8 cellular contexts compared by ENCODE assay signal in the genomic region with DNA sequence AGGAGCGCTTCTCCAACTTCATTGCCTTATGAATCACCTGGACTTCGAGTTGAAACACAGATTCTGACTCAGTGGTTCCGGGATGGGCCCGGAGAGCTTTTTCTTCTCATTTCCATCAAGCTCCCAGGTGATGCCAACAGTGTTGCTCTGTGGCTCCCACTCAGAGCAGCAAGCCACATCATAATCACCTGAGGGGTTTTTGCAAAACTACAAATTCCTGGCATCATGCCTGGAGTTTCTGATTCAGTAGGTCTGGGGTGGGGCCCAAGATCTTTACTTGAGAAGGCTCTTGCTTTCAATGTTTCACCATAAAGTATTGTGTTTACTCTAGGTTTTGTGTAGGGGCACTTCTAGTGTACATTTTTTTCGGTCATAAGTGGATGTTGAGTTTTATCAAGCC. TPM values are rescaled to one million over a fixed set of nuclear protein-coding genes. Genes with fewer than 3 reads are reported as not detected.
DNase-seq lines count a peak whose midpoint lies in the region; ATAC-seq, FAIRE-seq and TF ChIP-seq lines count a peak whose summit lies in the region.

No MANE protein-coding gene starts in this region.

- H3K27ac ChIP-seq in H1 (ENCODE audit: low read depth, low read length) = no peak overlapping the region
- no peak overlapping the region for H3K27ac ChIP-seq in kidney (ENCODE audit: low read depth in 2 of 2, low read length in 2 of 2)

- H3K79me1 ChIP-seq in H1 (ENCODE audit: low read depth, low read length) = no peaks in the 10 kb centered on the region; the same call in 1 of the 2 replicates

- no peaks in the 10 kb centered on the region for H3K9me3 Mint-ChIP-seq in activated CD4-positive, alpha-beta T cell treated with anti-CD3 and anti-CD28 coated beads for 36 hours (ENCODE audit: low read depth)

- H3K4me1 ChIP-seq in H1 (replicated peaks in 1 of 4; ENCODE audit: control insufficient read depth in 3 of 4, insufficient read depth in 4 of 4, low read length in 3 of 4) (peaks cover 0 to 14% (median 10%) of the 10 kb centered on the region in 4 experiments; a peak in 4 of 7 replicates), kidney (ENCODE audit: control insufficient read depth in 1 of 2, insufficient read depth in 1 of 2, low read depth in 1 of 2, low read length in 2 of 2) (no peaks in the 10 kb centered on the region)

- H3K4me1 Mint-ChIP-seq in activated CD4-positive, alpha-beta T cell treated with anti-CD3 and anti-CD28 coated beads for 36 hours = peaks cover 83% of the 10 kb centered on the region

- TF ChIP-seq CTCF in H1 (IDR thresholded peaks at IDR 0.05; ENCODE audit: control extremely low read depth in 1 of 3, insufficient read depth in 1 of 3, low read depth in 1 of 3, low read length in 3 of 3) (no peak), kidney (IDR thresholded peaks at IDR 0.05; ENCODE audit: borderline replicate concordance, extremely low read depth, insufficient read depth) (no peak)

- H4K5ac ChIP-seq in H1 (ENCODE audit: insufficient read length, low read depth, low read length) = no peak overlapping the region

- no peaks in the 10 kb centered on the region for H3K27me3 ChIP-seq in H1 (replicated peaks in 1 of 4; ENCODE audit: control insufficient read depth in 3 of 4, extremely low read depth in 1 of 4, insufficient read depth in 3 of 4, low read length in 3 of 4)

- intact Hi-C loops in activated CD4-positive, alpha-beta T cell treated with anti-CD3 and anti-CD28 coated beads for 36 hours (cut with DNase I, micrococcal nuclease) = loop anchor here (1.0 to 2.0 kb wide), 7 partner anchors 61 to 305 kb away; a partner anchor contains a TSS
- intact Hi-C loops in kidney (cut with DNase I) = no loop called here

- no peak for TF ChIP-seq RAD21 in H1 (IDR thresholded peaks at IDR 0.05 in 1 of 2, conservative IDR thresholded peaks at IDR 0.05 in 1 of 2; ENCODE audit: low read depth in 2 of 2, low read length in 2 of 2)

- no peak overlapping the region for H2BK5ac ChIP-seq in H1 (ENCODE audit: low read depth, low read length)

- ATAC-seq in HG02884 (IDR thresholded peaks at IDR 0.05; ENCODE audit: unreplicated experiment) (peak; percentile 36), GM21576 (IDR thresholded peaks at IDR 0.05; ENCODE audit: unreplicated experiment) (no peak)
- ATAC-seq in activated CD4-positive, alpha-beta T cell treated with anti-CD3 and anti-CD28 coated beads for 36 hours = peak; percentile 71

- no peak for TF ChIP-seq EP300 in H1 (IDR thresholded peaks at IDR 0.05; ENCODE audit: borderline replicate concordance in 1 of 2, low read depth in 2 of 2, low read length in 2 of 2)

- FAIRE-seq in H1 (lab: Jason Lieb, UNC) (peak; percentile 68), kidney (lab: Jason Lieb, UNC) (no peak)

- no peaks in the 10 kb centered on the region for H4K20me1 ChIP-seq in H1 (replicated peaks in 1 of 2; ENCODE audit: control insufficient read depth in 1 of 2, insufficient read depth in 2 of 2, low read length in 2 of 2)

- CTCF ChIA-PET in activated CD4-positive, alpha-beta T cell treated with anti-CD3 and anti-CD28 coated beads for 36 hours (lab: Charles Lee) = interaction anchor here (0.8 to 1.0 kb wide), 3 partner anchors 89 to 210 kb away, joined by 3 read pairs; no protein-coding TSS in a partner anchor
- CTCF ChIA-PET in H1 (lab: Charles Lee; ENCODE audit: partially characterized antibody) = interaction anchor here (0.8 to 2.0 kb wide), 5 partner anchors 11 to 87 kb away, joined by 3 to 7 read pairs (median 4); no protein-coding TSS in a partner anchor

- H2BK15ac ChIP-seq in H1 (ENCODE audit: low read length) = no peak overlapping the region

- H3K4me3 Mint-ChIP-seq in activated CD4-positive, alpha-beta T cell treated with anti-CD3 and anti-CD28 coated beads for 36 hours = peak overlapping the region; percentile 58

- POLR2A ChIA-PET in activated CD4-positive, alpha-beta T cell treated with anti-CD3 and anti-CD28 coated beads for 36 hours (lab: Charles Lee) = interaction anchor here (1.1 to 1.5 kb wide), 4 partner anchors 29 to 128 kb away, joined by 3 to 7 read pairs (median 4); no protein-coding TSS in a partner anchor
- POLR2A ChIA-PET in H1 (lab: Charles Lee; ENCODE audit: partially characterized antibody) = interaction anchor here (2.1 kb wide), 1 partner anchor 9 kb away, joined by 5 read pairs; no protein-coding TSS in a partner anchor

- WGBS in H1 (ENCODE audit: extremely low coverage in 1 of 2, insufficient coverage in 1 of 2, insufficient read length in 1 of 2, insufficient replicate concordance in 2 of 2, low coverage in 1 of 2, low lambda C conversion rate in 2 of 2, missing lambda C conversion rate in 1 of 2), 2 experiments = 61% methylated on average over 3 of the region's 5 CpGs; no CpG with 5 or more reads in 1 of the 2 experiments

- H3K36me3 Mint-ChIP-seq in activated CD4-positive, alpha-beta T cell treated with anti-CD3 and anti-CD28 coated beads for 36 hours (ENCODE audit: low read depth) = peaks cover 9% of the 10 kb centered on the region

- peaks cover 0 to 26% of the 10 kb centered on the region in 2 experiments; a peak in 2 of 4 replicates for H3K79me2 ChIP-seq in H1 (ENCODE audit: control insufficient read depth in 1 of 2, insufficient read depth in 2 of 2, low read length in 2 of 2)

- no peaks in the 10 kb centered on the region; a peak in 1 of 8 replicates for H3K36me3 ChIP-seq in H1 (ENCODE audit: control insufficient read depth in 2 of 4, insufficient read depth in 4 of 4, low read length in 3 of 4)
- H3K36me3 ChIP-seq in kidney (ENCODE audit: control insufficient read depth in 1 of 2, insufficient read depth in 2 of 2, low read length in 2 of 2) = no peaks in the 10 kb centered on the region

- no peak overlapping the region for H4K8ac ChIP-seq in H1 (ENCODE audit: extremely low read depth, insufficient read depth, low read length)

- no peak overlapping the region for H3K56ac ChIP-seq in H1 (replicated peaks; ENCODE audit: insufficient read length, low read depth, low read length)

- 0 out of 4 replicates have a peak, but pooled peaks cover 0 to 2% of the 10 kb centered on the region in 2 experiments for H3K9me3 ChIP-seq in H1 (ENCODE audit: insufficient read depth in 2 of 2, low read depth in 1 of 2, low read length in 1 of 2)
- H3K9me3 ChIP-seq in kidney (ENCODE audit: control insufficient read depth in 1 of 2, low read length in 2 of 2) = no peaks in the 10 kb centered on the region

- H3K27ac Mint-ChIP-seq in activated CD4-positive, alpha-beta T cell treated with anti-CD3 and anti-CD28 coated beads for 36 hours = peak overlapping the region; percentile 93

- no peaks in the 10 kb centered on the region for H3K27me3 Mint-ChIP-seq in activated CD4-positive, alpha-beta T cell treated with anti-CD3 and anti-CD28 coated beads for 36 hours

- no peaks in the 10 kb centered on the region for H3K23me2 ChIP-seq in H1 (ENCODE audit: low read depth, low read length)

- H3K4ac ChIP-seq in H1 (replicated peaks; ENCODE audit: insufficient read length, low read depth, low read length) = no peak overlapping the region

- H2AFZ ChIP-seq in H1 (ENCODE audit: low read length) = no peak overlapping the region

- no peak overlapping the region for H3K14ac ChIP-seq in H1 (ENCODE audit: insufficient read length)

- H4K91ac ChIP-seq in H1 (replicated peaks; ENCODE audit: insufficient read length, low read length) = no peak overlapping the region

- no peak overlapping the region for H2BK20ac ChIP-seq in H1 (ENCODE audit: low read length)

- H3K4me2 ChIP-seq in H1 (ENCODE audit: insufficient read depth in 1 of 2, low read depth in 2 of 2, low read length in 2 of 2) = 0 out of 4 replicates have a peak overlapping the region, but pooled peaks of 1 of the 2 experiments have one; percentile 29

- TF ChIP-seq POLR2A in H1 (IDR thresholded peaks at IDR 0.05; ENCODE audit: control extremely low read depth in 1 of 2, low read depth in 2 of 2, low read length in 2 of 2) = no peak

- no peak overlapping the region for H2BK12ac ChIP-seq in H1 (ENCODE audit: low read depth, low read length)

- no peak overlapping the region for H3K23ac ChIP-seq in H1 (ENCODE audit: insufficient read length)

- H3K9ac ChIP-seq in H1 (replicated peaks in 1 of 4; ENCODE audit: extremely low read depth in 1 of 4, low read depth in 3 of 4, low read length in 3 of 4) (no peak overlapping the region), kidney (ENCODE audit: low read length in 2 of 2) (no peak overlapping the region)

- H3K4me3 ChIP-seq in H1 (ENCODE audit: extremely low read depth in 1 of 4, insufficient read depth in 2 of 4, low read depth in 3 of 4, low read length in 4 of 4) (no peak overlapping the region), kidney (ENCODE audit: low read length in 2 of 2) (no peak overlapping the region)

- peak; percentile 80 for DNase-seq in activated CD4-positive, alpha-beta T cell treated with anti-CD3 and anti-CD28 coated beads for 36 hours
- DNase-seq in H1 (ENCODE audit: low read depth in 1 of 2, low spot score in 2 of 2) = no peak
- DNase-seq in stimulated activated CD8-positive, alpha-beta memory T cell treated with anti-CD3 and anti-CD28 coated beads, Interleukin-12 subunit alpha, Interleukin-12 subunit beta, amount 100 ng/mL, for 4 hours (ENCODE audit: low read depth) = peak; percentile 14
- no peak for DNase-seq in HT-29 (ENCODE audit: low spot score)
- no peak for DNase-seq in iPS-NIHi11 (ENCODE audit: low spot score)
- no peak for DNase-seq in kidney

- no peak overlapping the region for H2AK5ac ChIP-seq in H1 (ENCODE audit: low read depth, low read length)

- no peak overlapping the region for H3K18ac ChIP-seq in H1 (ENCODE audit: extremely low read depth, low read length)

- no peak overlapping the region for H2BK120ac ChIP-seq in H1 (replicated peaks; ENCODE audit: low read depth, low read length)

TF ChIP-seq in H1, 55 proteins besides CTCF, POLR2A, EP300 and RAD21 (continues in another document):
- TF ChIP-seq CTBP2 (IDR thresholded peaks at IDR 0.05; ENCODE audit: borderline replicate concordance, insufficient read depth, insufficient read length, low read length) = no peak
- no peak for TF ChIP-seq SP2 (IDR thresholded peaks at IDR 0.05; ENCODE audit: low read length)
- TF ChIP-seq BCL11A (IDR thresholded peaks at IDR 0.05; ENCODE audit: low read depth in 2 of 2, low read length in 2 of 2) = no peak
- no peak for TF ChIP-seq MAFK (IDR thresholded peaks at IDR 0.05; ENCODE audit: low read depth, low read length)

RNA-seq across cellular contexts. Expression of a gene that starts 7.0 kb away (rescaled TPM):
- total RNA-seq in activated CD4-positive, alpha-beta T cell treated with anti-CD3 and anti-CD28 coated beads for 36 hours = 10 to 100 TPM; 23.1 to 31.3 TPM
- 8.4 and 9.5 TPM in 2 replicates for total RNA-seq in H1 (2021; fragmentation: NEBNext Ultra II Directional; extraction: Animal tissue kit (Norgen Biotek cat#: 25700))
- 1.7 and 2.3 TPM in 2 replicates for polyA plus RNA-seq in H1 (2011; rRNA removed)
- 3.2 TPM for polyA plus RNA-seq in H1 (2011; cell fraction: cytosol; rRNA removed)
- 2.3 TPM for polyA plus RNA-seq in H1 (2011; cell fraction: nucleus; rRNA removed)
- 3.3 to 8.4 TPM (median 4.5 TPM) in 4 replicates for polyA plus RNA-seq in H1 (2012, experiment 1 of 2)
- polyA plus RNA-seq in H1 (2012, experiment 2 of 2) = 0.30 TPM
- 3.2 TPM for polyA plus RNA-seq in H1 (2013, experiment 1 of 2)
- polyA plus RNA-seq in H1 (2013, experiment 2 of 2) = 3.3 TPM
- 4.7 and 8.4 TPM in 2 replicates for polyA minus RNA-seq in H1 (2011; rRNA and poly(A)+ RNA removed)
- 1.4 TPM for polyA minus RNA-seq in H1 (2011; cell fraction: cytosol; rRNA and poly(A)+ RNA removed)
- polyA minus RNA-seq in H1 (2011; cell fraction: nucleus; rRNA and poly(A)+ RNA removed) = 7.0 TPM
- 3.2 and 11.9 TPM in 2 replicates for total RNA-seq in HT-29 (2014; rRNA removed; shearing (Covaris generic))
- total RNA-seq in kidney = 20.5 TPM
- 6.6 TPM for polyA plus RNA-seq in kidney (ENCODE audit: insufficient read depth, low read depth, low replicate concordance)

Comparison
In these comparisons a context has a peak if more than half of its experiments do, and no peak if none do; other contexts are left out.
1. DNase-seq: peak in activated CD4-positive, alpha-beta T cell treated with anti-CD3 and anti-CD28 coated beads for 36 hours (single experiment) and stimulated activated CD8-positive, alpha-beta memory T cell treated with anti-CD3 and anti-CD28 coated beads, Interleukin-12 subunit alpha, Interleukin-12 subunit beta, amount 100 ng/mL, for 4 hours (single experiment); none in H1 (0 of 2), HT-29 (single experiment), iPS-NIHi11 (single experiment) and kidney (single experiment).